In the genomic region with DNA sequence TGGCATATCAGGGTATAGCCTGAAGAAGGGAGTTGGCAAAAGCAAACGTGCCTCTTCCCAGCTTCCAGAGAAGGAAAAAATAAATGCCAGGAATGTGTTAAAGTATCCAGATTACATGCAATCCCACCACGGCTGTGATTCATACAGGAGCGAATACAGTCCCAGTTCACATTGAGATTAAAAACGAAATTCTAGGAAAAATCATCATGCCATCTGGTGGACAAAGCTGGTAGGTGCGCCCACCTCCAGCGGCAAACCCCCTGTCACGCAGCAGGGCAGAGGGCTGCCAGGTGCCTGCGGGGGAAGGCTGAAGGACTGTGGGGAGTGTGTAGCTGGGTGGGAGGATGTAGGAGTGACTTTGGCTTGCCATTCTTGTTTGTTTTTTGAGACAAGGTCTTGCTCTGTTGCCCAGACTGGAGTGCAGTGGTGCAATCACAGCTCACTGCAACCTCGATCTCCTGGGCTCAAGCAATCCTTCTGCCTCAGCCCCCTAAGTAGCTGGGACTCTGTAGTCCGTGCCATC, we compare ENCODE assay signal across 8 cellular contexts. TPM values are rescaled to one million over a fixed set of nuclear protein-coding genes. Genes with fewer than 3 reads are reported as not detected.
DNase-seq lines count a peak whose midpoint lies in the region; ATAC-seq and TF ChIP-seq lines count a peak whose summit lies in the region.

No MANE protein-coding gene starts in this region.

- H3K4me1 ChIP-seq in lower lobe of right lung = peaks cover 9% of the 10 kb centered on the region

- peaks cover 6% of the 10 kb centered on the region for H3K4me1 Mint-ChIP-seq in activated B cell treated with CpG ODN at 0.5 μM for 24 hours

- peaks cover 10% of the 10 kb centered on the region for H3K27me3 Mint-ChIP-seq in activated B cell treated with CpG ODN at 0.5 μM for 24 hours

- H3K27ac Mint-ChIP-seq in activated B cell treated with CpG ODN at 0.5 μM for 24 hours = peak overlapping the region; percentile 60

- H3K27ac ChIP-seq in lower lobe of right lung = no peak overlapping the region

- TF ChIP-seq CTCF in GM12874 (IDR thresholded peaks at IDR 0.05; ENCODE audit: insufficient read depth, low read depth, low read length) (peak; percentile 76), activated B cell treated with CpG ODN at 0.5 μM for 24 hours (IDR thresholded peaks at IDR 0.05) (peak; percentile 89), choroid plexus epithelial cell (conservative IDR thresholded peaks at IDR 0.05; ENCODE audit: low read depth, low read length) (peak; percentile 82), lower lobe of right lung (IDR thresholded peaks at IDR 0.05) (peak; percentile 95)

- H3K4me3 ChIP-seq in choroid plexus epithelial cell (ENCODE audit: low read depth, low read length) = no peak overlapping the region
- no peak overlapping the region for H3K4me3 ChIP-seq in lower lobe of right lung

- CTCF ChIA-PET in activated B cell treated with CpG ODN at 0.5 μM for 24 hours (lab: Charles Lee) = interaction anchor here (1.0 to 7.4 kb wide), 10 partner anchors 15 to 396 kb away, joined by 3 to 172 read pairs (median 4); partner anchors contain the start of genes QPCTL and SIX5

- H3K9me3 Mint-ChIP-seq in activated B cell treated with CpG ODN at 0.5 μM for 24 hours = no peaks in the 10 kb centered on the region

- POLR2A ChIA-PET in activated B cell treated with CpG ODN at 0.5 μM for 24 hours (lab: Charles Lee) = interaction anchor here (0.6 to 3.2 kb wide), 5 partner anchors 27 to 664 kb away, joined by 3 to 39 read pairs (median 4); partner anchors contain the start of gene SIX5

- no peaks in the 10 kb centered on the region for H3K9me3 ChIP-seq in lower lobe of right lung

- DNase-seq in A172 (ENCODE audit: low spot score) (peak; percentile 48), NCI-H2081 treated with DMSO at 0.1 percent for 48 hours (lab: John Stamatoyannopoulos, UW) (peak; percentile 21), activated B cell treated with CpG ODN at 0.5 μM for 24 hours (peak; percentile 54), choroid plexus epithelial cell (ENCODE audit: low read depth) (peak; percentile 73), lower lobe of right lung (peak; percentile 67)
- DNase-seq in stimulated activated CD8-positive, alpha-beta memory T cell treated with anti-CD3 and anti-CD28 coated beads, Interleukin-12 subunit alpha, Interleukin-12 subunit beta, amount 100 ng/mL, for 4 hours (ENCODE audit: low read depth) = peak; percentile 41

- intact Hi-C loops in activated B cell treated with CpG ODN at 0.5 μM for 24 hours (cut with micrococcal nuclease) (loop anchor here (1.0 kb wide), 1 partner anchor 29 kb away; no protein-coding TSS in a partner anchor), lower lobe of right lung (cut with DNase I) (no loop called here)

- peaks cover 5% of the 10 kb centered on the region for H3K27me3 ChIP-seq in lower lobe of right lung (ENCODE audit: low read depth)

- peak; percentile 97 for ATAC-seq in activated B cell treated with CpG ODN at 0.5 μM for 24 hours (ENCODE audit: low read depth)
- ATAC-seq in lower lobe of right lung = peak; percentile 82 to 89
- no peak for ATAC-seq in HG02885 (IDR thresholded peaks at IDR 0.05; ENCODE audit: poor library complexity, unreplicated experiment)

- no peaks in the 10 kb centered on the region for H3K36me3 Mint-ChIP-seq in activated B cell treated with CpG ODN at 0.5 μM for 24 hours (ENCODE audit: low read depth)

- H3K4me3 Mint-ChIP-seq in activated B cell treated with CpG ODN at 0.5 μM for 24 hours = no peak overlapping the region

- H3K36me3 ChIP-seq in lower lobe of right lung = no peaks in the 10 kb centered on the region

RNA-seq across cellular contexts. Expression of gene DMWD, which starts 6.4 kb away (rescaled TPM):
- 14.8 and 27.0 TPM in 2 replicates for total RNA-seq in A172 (2014; rRNA removed; shearing (Covaris generic))
- 64.7 and 77.3 TPM in 2 replicates for total RNA-seq in activated B cell treated with CpG ODN at 0.5 μM for 24 hours
- total RNA-seq in lower lobe of right lung = 47.4 TPM

RNA-seq across cellular contexts. Expression of gene RSPH6A, which starts 16.1 kb away (rescaled TPM):
- not detected in 2 replicates for total RNA-seq in A172 (2014; rRNA removed; shearing (Covaris generic))
- total RNA-seq in activated B cell treated with CpG ODN at 0.5 μM for 24 hours (0.29 and 0.51 TPM in 2 replicates), lower lobe of right lung (0.21 TPM)

RNA-seq across cellular contexts. Expression of gene DMPK, which starts 16.8 kb away (rescaled TPM):
- total RNA-seq in A172 (2014; rRNA removed; shearing (Covaris generic)) = 25.1 and 30.5 TPM in 2 replicates
- total RNA-seq in activated B cell treated with CpG ODN at 0.5 μM for 24 hours = 34.3 and 39.0 TPM in 2 replicates
- 42.6 TPM for total RNA-seq in lower lobe of right lung

RNA-seq across cellular contexts. Expression of gene SIX5, which starts 30.0 kb away (rescaled TPM):
- 9.5 and 14.5 TPM in 2 replicates for total RNA-seq in A172 (2014; rRNA removed; shearing (Covaris generic))
- total RNA-seq in activated B cell treated with CpG ODN at 0.5 μM for 24 hours (1.2 and 1.9 TPM in 2 replicates), lower lobe of right lung (16.8 TPM)

Comparison
In these comparisons a context has a peak if more than half of its experiments do, and no peak if none do; other contexts are left out.
1. DNase-seq: peak in every context shown above with its lines; median percentile 73 in choroid plexus epithelial cell; 67 in lower lobe of right lung; 54 in activated B cell treated with CpG ODN at 0.5 μM for 24 hours; 48 in A172; 41 in stimulated activated CD8-positive, alpha-beta memory T cell treated with anti-CD3 and anti-CD28 coated beads, Interleukin-12 subunit alpha, Interleukin-12 subunit beta, amount 100 ng/mL, for 4 hours; 21 in NCI-H2081 treated with DMSO at 0.1 percent for 48 hours.